ENCODE assay signal across 13 cellular contexts in genomic region chr2:46142546-46143329, GRCh38.
A peak's percentile ranks its signal among the peaks of the same experiment; 100 is the strongest.
DNase-seq lines count a peak whose midpoint lies in the region; ATAC-seq, FAIRE-seq and TF ChIP-seq lines count a peak whose summit lies in the region.
"Had no signal": no experiment of that assay in that cellular context is flagged by ENCODE, and none has a peak within 500 bp of the region (broad histone marks: within the 10 kb centered on the region; RNA-seq: fewer than 3 reads in every experiment).

No MANE protein-coding gene starts in this region.

- peaks cover 11 to 12% of the 10 kb centered on the region in 2 experiments for H3K4me1 Mint-ChIP-seq in H9

- TF ChIP-seq EP300 in H1 (IDR thresholded peaks at IDR 0.05; ENCODE audit: borderline replicate concordance in 1 of 2, low read depth in 2 of 2, low read length in 2 of 2) = no peak

- TF ChIP-seq CTCF in H1 (IDR thresholded peaks at IDR 0.05; ENCODE audit: control extremely low read depth in 1 of 3, insufficient read depth in 1 of 3, low read depth in 1 of 3, low read length in 3 of 3) (no peak), neutrophil (IDR thresholded peaks at IDR 0.05) (no peak), H9 (conservative IDR thresholded peaks at IDR 0.05) (no peak)

- H3K18ac ChIP-seq in H1 (ENCODE audit: extremely low read depth, low read length) (no peak overlapping the region), H9 (ENCODE audit: insufficient read length, low read depth, low read length) (no peak overlapping the region)

- H3K79me2 ChIP-seq in H1 (ENCODE audit: control insufficient read depth in 1 of 2, insufficient read depth in 2 of 2, low read length in 2 of 2) (no peaks in the 10 kb centered on the region), H9 (ENCODE audit: insufficient read depth, low read length) (no peaks in the 10 kb centered on the region)

- H2AK5ac ChIP-seq in H1 (ENCODE audit: low read depth, low read length) (no peak overlapping the region), H9 (ENCODE audit: insufficient read length, low read length) (no peak overlapping the region)

- H3K56ac ChIP-seq in H1 (replicated peaks; ENCODE audit: insufficient read length, low read depth, low read length) (no peak overlapping the region), H9 (ENCODE audit: insufficient read length, low read depth, low read length) (no peak overlapping the region)

- H3K4ac ChIP-seq in H1 (replicated peaks; ENCODE audit: insufficient read length, low read depth, low read length) = no peak overlapping the region
- no peak overlapping the region for H3K4ac ChIP-seq in H9 (ENCODE audit: low read depth, low read length)

- H3K23me2 ChIP-seq in H1 (ENCODE audit: low read depth, low read length) (no peaks in the 10 kb centered on the region), H9 (ENCODE audit: insufficient read length, low read depth, low read length, poor library complexity, severe bottlenecking) (no peaks in the 10 kb centered on the region)

- H3K27ac ChIP-seq in H1 (ENCODE audit: low read depth, low read length) (no peak overlapping the region), neutrophil (peak overlapping the region; percentile 41), H9 (ENCODE audit: insufficient read length, low read depth, low read length) (no peak overlapping the region)

- H2BK20ac ChIP-seq in H1 (ENCODE audit: low read length) (no peak overlapping the region), H9 (ENCODE audit: low read depth, low read length, poor library complexity, severe bottlenecking) (no peak overlapping the region)

- 90% methylated on average over 5 of the region's 5 CpGs; no CpG with 5 or more reads in 1 of the 2 experiments for WGBS in H1 (ENCODE audit: extremely low coverage in 1 of 2, insufficient coverage in 1 of 2, insufficient read length in 1 of 2, insufficient replicate concordance in 2 of 2, low coverage in 1 of 2, low lambda C conversion rate in 2 of 2, missing lambda C conversion rate in 1 of 2), 2 experiments
- no CpG with 5 or more reads among the region's 5 CpGs for WGBS in H9 (ENCODE audit: extremely low coverage, insufficient read length, low lambda C conversion rate)

- H3K79me1 ChIP-seq in H1 (ENCODE audit: low read depth, low read length) (no peaks in the 10 kb centered on the region), H9 (ENCODE audit: insufficient read depth, low read depth, low read length, poor library complexity, severe bottlenecking) (no peaks in the 10 kb centered on the region)

- H3K4me1 ChIP-seq in H1 (replicated peaks in 1 of 4; ENCODE audit: control insufficient read depth in 3 of 4, insufficient read depth in 4 of 4, low read length in 3 of 4) (peaks cover 0 to 7% (median 6%) of the 10 kb centered on the region in 4 experiments; a peak in 3 of 7 replicates), neutrophil (ENCODE audit: control insufficient read depth in 1 of 2, insufficient read depth in 1 of 2, low read depth in 1 of 2, low read length in 1 of 2) (peaks cover 4 to 10% of the 10 kb centered on the region in 2 experiments), H9 (ENCODE audit: insufficient read depth, low read length) (peaks cover 6% of the 10 kb centered on the region)

- no peak overlapping the region for H3T11ph ChIP-seq in H9 (ENCODE audit: low read length)

- H3K9me3 ChIP-seq in H1 (ENCODE audit: insufficient read depth in 2 of 2, low read depth in 1 of 2, low read length in 1 of 2) = no peaks in the 10 kb centered on the region
- H3K9me3 ChIP-seq in neutrophil = no peaks in the 10 kb centered on the region
- H3K9me3 ChIP-seq in H9 (ENCODE audit: control insufficient read depth, low read depth, low read length) = no peaks in the 10 kb centered on the region

- H3K36me3 Mint-ChIP-seq in H9 (ENCODE audit: insufficient read depth in 1 of 3, low read depth in 3 of 3) = no peaks in the 10 kb centered on the region

- H3K27ac Mint-ChIP-seq in H9 = no peak overlapping the region; a peak in 1 of 7 replicates
- H3K27ac Mint-ChIP-seq: T-cell had no signal

- H2BK15ac ChIP-seq in H1 (ENCODE audit: low read length) (no peak overlapping the region), H9 (ENCODE audit: low read depth, low read length) (no peak overlapping the region)

- POLR2A ChIA-PET in H1 (lab: Charles Lee; ENCODE audit: partially characterized antibody) = no interaction called here

- H3K27me3 Mint-ChIP-seq in H9 (ENCODE audit: low read depth) = peaks cover 3% of the 10 kb centered on the region
- H3K27me3 Mint-ChIP-seq: T-cell had no signal

- no peak for TF ChIP-seq POLR2A in H1 (IDR thresholded peaks at IDR 0.05; ENCODE audit: control extremely low read depth in 1 of 2, low read depth in 2 of 2, low read length in 2 of 2)

- H4K5ac ChIP-seq in H1 (ENCODE audit: insufficient read length, low read depth, low read length) (no peak overlapping the region), H9 (ENCODE audit: insufficient read length, low read depth, low read length) (no peak overlapping the region)

- H3K4me3 Mint-ChIP-seq in H9 = no peak overlapping the region
- H3K4me3 Mint-ChIP-seq: T-cell had no signal

- no peak overlapping the region for H3K4me3 ChIP-seq in H1 (ENCODE audit: extremely low read depth in 1 of 4, insufficient read depth in 2 of 4, low read depth in 3 of 4, low read length in 4 of 4)
- no peak overlapping the region for H3K4me3 ChIP-seq in neutrophil (ENCODE audit: low read depth in 1 of 2, low read length in 1 of 2)

- DNase-seq in COLO829 (ENCODE audit: low spot score) = peak; percentile 13
- peak; percentile 67 for DNase-seq in LoVo (ENCODE audit: low spot score)
- no peak for DNase-seq in H1 (ENCODE audit: low read depth in 1 of 2, low spot score in 2 of 2)
- no peak for DNase-seq in midbrain (lab: John Stamatoyannopoulos, UW)
- DNase-seq in H9 = no peak
- DNase-seq: activated T-cell treated with anti-CD3 and anti-CD28 coated beads, Interleukin-2, amount 50 U/mL, for 48 hours; NCI-H1105; NCI-H226; T-cell had no signal

- H2BK12ac ChIP-seq in H1 (ENCODE audit: low read depth, low read length) (no peak overlapping the region), H9 (ENCODE audit: insufficient read length, low read depth, low read length) (no peak overlapping the region)

- no peak overlapping the region for H3K14ac ChIP-seq in H1 (ENCODE audit: insufficient read length)
- H3K14ac ChIP-seq in H9 (ENCODE audit: insufficient read depth, low read length) = no peak overlapping the region

- H3K4me2 ChIP-seq in H1 (ENCODE audit: insufficient read depth in 1 of 2, low read depth in 2 of 2, low read length in 2 of 2) (no peak overlapping the region), H9 (ENCODE audit: insufficient read depth, insufficient read length, low read length) (no peak overlapping the region)

- no peak overlapping the region for H4K8ac ChIP-seq in H1 (ENCODE audit: extremely low read depth, insufficient read depth, low read length)
- H4K8ac ChIP-seq in H9 (replicated peaks; ENCODE audit: insufficient read length, low read depth, low read length) = no peak overlapping the region

- H3K9me3 Mint-ChIP-seq in H9 = no peaks in the 10 kb centered on the region
- H3K9me3 Mint-ChIP-seq: T-cell had no signal

- no peaks in the 10 kb centered on the region for H3K27me3 ChIP-seq in H1 (replicated peaks in 1 of 4; ENCODE audit: control insufficient read depth in 3 of 4, extremely low read depth in 1 of 4, insufficient read depth in 3 of 4, low read length in 3 of 4)
- H3K27me3 ChIP-seq in neutrophil = no peaks in the 10 kb centered on the region
- no peaks in the 10 kb centered on the region for H3K27me3 ChIP-seq in H9 (ENCODE audit: insufficient read depth, low read length)

- TF ChIP-seq RAD21 in H1 (IDR thresholded peaks at IDR 0.05 in 1 of 2, conservative IDR thresholded peaks at IDR 0.05 in 1 of 2; ENCODE audit: low read depth in 2 of 2, low read length in 2 of 2) = no peak

- H2BK5ac ChIP-seq in H1 (ENCODE audit: low read depth, low read length) = no peak overlapping the region
- H2BK5ac ChIP-seq in H9 (ENCODE audit: insufficient read length, low read length) = no peak overlapping the region

- H4K20me1 ChIP-seq in H1 (replicated peaks in 1 of 2; ENCODE audit: control insufficient read depth in 1 of 2, insufficient read depth in 2 of 2, low read length in 2 of 2) (no peaks in the 10 kb centered on the region), H9 (ENCODE audit: control insufficient read depth, insufficient read depth, insufficient read length) (no peaks in the 10 kb centered on the region)

- H2BK120ac ChIP-seq in H1 (replicated peaks; ENCODE audit: low read depth, low read length) (no peak overlapping the region), H9 (ENCODE audit: low read depth, low read length, poor library complexity, severe bottlenecking) (no peak overlapping the region)

- H2AFZ ChIP-seq in H1 (ENCODE audit: low read length) (0 out of 2 replicates have a peak overlapping the region, but pooled peaks have one; percentile 3), H9 (ENCODE audit: low read length) (no peak overlapping the region)

- H3K36me3 ChIP-seq in H1 (ENCODE audit: control insufficient read depth in 2 of 4, insufficient read depth in 4 of 4, low read length in 3 of 4) (no peaks in the 10 kb centered on the region), neutrophil (no peaks in the 10 kb centered on the region)

- no peak for ATAC-seq in HG03571 (IDR thresholded peaks at IDR 0.05; ENCODE audit: unreplicated experiment)
- ATAC-seq in GM21576 (IDR thresholded peaks at IDR 0.05; ENCODE audit: unreplicated experiment) = no peak
- ATAC-seq: T-cell had no signal

- no peak overlapping the region for H4K91ac ChIP-seq in H1 (replicated peaks; ENCODE audit: insufficient read length, low read length)
- no peak overlapping the region for H4K91ac ChIP-seq in H9 (ENCODE audit: insufficient read length, low read depth, low read length)

- FAIRE-seq in H1 (lab: Jason Lieb, UNC) = no peak
- FAIRE-seq: GM18507 had no signal

- no peak overlapping the region for H3K9ac ChIP-seq in H1 (replicated peaks in 1 of 4; ENCODE audit: extremely low read depth in 1 of 4, low read depth in 3 of 4, low read length in 3 of 4)
- H3K9ac ChIP-seq in H9 (ENCODE audit: extremely low read depth, insufficient read length, low read length) = no peak overlapping the region

- CTCF ChIA-PET in H1 (lab: Charles Lee; ENCODE audit: partially characterized antibody) = interaction anchor here (0.6 to 0.8 kb wide), 4 partner anchors 13 to 345 kb away, joined by 3 to 4 read pairs (median 3); no protein-coding TSS in a partner anchor

- H3K23ac ChIP-seq in H1 (ENCODE audit: insufficient read length) = no peak overlapping the region
- H3K23ac ChIP-seq in H9 (ENCODE audit: insufficient read length, low read depth, low read length) = no peak overlapping the region

TF ChIP-seq in H1, 55 proteins besides CTCF, POLR2A, EP300 and RAD21 (continues in another document):
- TF ChIP-seq, protein P1, sequence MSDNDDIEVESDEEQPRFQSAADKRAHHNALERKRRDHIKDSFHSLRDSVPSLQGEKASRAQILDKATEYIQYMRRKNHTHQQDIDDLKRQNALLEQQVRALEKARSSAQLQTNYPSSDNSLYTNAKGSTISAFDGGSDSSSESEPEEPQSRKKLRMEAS (IDR thresholded peaks at IDR 0.05) = no peak
- no peak for TF ChIP-seq TBP (IDR thresholded peaks at IDR 0.05; ENCODE audit: low read depth, low read length)
- TF ChIP-seq NRF1 (IDR thresholded peaks at IDR 0.05; ENCODE audit: low read depth, low read length) = no peak
- no peak for TF ChIP-seq CEBPB (IDR thresholded peaks at IDR 0.05; ENCODE audit: low read depth, low read length)

Comparison
In these comparisons a context has a peak if more than half of its experiments do, and no peak if none do; other contexts are left out.
1. DNase-seq: peak in COLO829 (single experiment) and LoVo (single experiment); none in H1 (0 of 2), midbrain (single experiment) and H9 (single experiment).